In the genomic region with DNA sequence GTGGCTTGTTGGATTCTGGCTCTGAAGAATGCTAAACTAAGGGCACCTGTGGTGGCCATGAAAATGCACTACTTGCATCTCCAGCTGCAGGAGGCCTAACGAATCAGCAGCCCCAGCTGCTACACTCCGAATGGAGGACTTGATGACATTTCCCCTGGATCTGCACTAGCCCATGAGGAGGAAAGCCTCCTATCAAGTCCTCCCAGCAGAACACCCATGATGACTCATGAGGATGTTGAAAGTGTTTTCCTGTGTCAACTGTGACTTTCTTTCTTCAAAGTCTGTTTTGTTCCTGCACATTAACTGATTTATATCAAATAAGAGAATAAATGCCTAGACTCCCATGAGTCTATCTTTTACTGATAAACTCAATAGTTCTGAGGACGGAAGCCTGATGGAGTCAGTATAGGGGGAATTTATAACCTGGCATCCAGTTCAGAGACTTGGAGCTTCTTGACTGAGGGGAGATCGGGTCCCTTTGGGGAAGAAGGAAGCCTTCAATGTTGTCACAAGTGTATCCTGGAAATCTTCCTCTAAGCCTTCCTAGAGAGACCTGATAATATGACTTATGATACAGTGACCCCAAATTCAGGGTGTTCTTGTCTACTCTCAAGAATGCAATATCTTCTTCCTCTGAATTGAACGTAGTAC, we compare ENCODE assay signal across 8 cellular contexts. TPM values are rescaled to one million over a fixed set of nuclear protein-coding genes. Genes with fewer than 3 reads are reported as not detected.
A peak's percentile ranks its signal among the peaks of the same experiment; 100 is the strongest.
DNase-seq lines count a peak whose midpoint lies in the region; ATAC-seq and TF ChIP-seq lines count a peak whose summit lies in the region.
"Not testable (repeated sequence)": the region's sequence is repeated elsewhere in the genome, so short reads cannot be mapped to it uniquely, and the experiment has no call there.

No MANE protein-coding gene starts in this region.

- peak; percentile 80 for ATAC-seq in esophagus mucosa

- H3K9ac ChIP-seq in SK-N-SH = not testable (repeated sequence)

- WGBS in SK-N-SH (ENCODE audit: low lambda C conversion rate) = 95% methylated on average over 3 of the region's 5 CpGs

- POLR2A ChIA-PET in SK-N-SH (lab: Yijun Ruan, JAX) = interaction anchor here (1.8 kb wide), 1 partner anchor 14 kb away, joined by 4 read pairs; a partner anchor contains a TSS

- TF ChIP-seq CTCF in NB4 (IDR thresholded peaks at IDR 0.05; ENCODE audit: low read depth, low read length); SK-N-SH (IDR thresholded peaks at IDR 0.05): not testable (repeated sequence)

- H4K20me1 ChIP-seq in SK-N-SH (ENCODE audit: insufficient read depth) = not testable (repeated sequence)

- H3K27ac ChIP-seq in SK-N-SH (ENCODE audit: low read depth in 2 of 2, low read length in 1 of 2) = peak overlapping the region in 1 of 2 experiments; percentile 46; a peak in 2 of 4 replicates

- TF ChIP-seq POLR2A in NB4 (IDR thresholded peaks at IDR 0.05; ENCODE audit: extremely low read depth, insufficient read length) = not testable (repeated sequence)

- H3K4me2 ChIP-seq in SK-N-SH = peak overlapping the region; percentile 41; the same call in 1 of the 2 replicates

- H3K9me3 ChIP-seq in SK-N-SH = not testable (repeated sequence)

- not testable (repeated sequence) for H3K79me2 ChIP-seq in SK-N-SH (ENCODE audit: insufficient read depth)

- peaks cover 21% of the 10 kb centered on the region for H3F3A ChIP-seq in SK-N-SH (replicated peaks; ENCODE audit: insufficient read depth)

- not testable (repeated sequence) for H3K9me2 ChIP-seq in SK-N-SH

- not testable (repeated sequence) for H2AFZ ChIP-seq in SK-N-SH (ENCODE audit: low read depth)

- H3K4me3 ChIP-seq in NB4 (ENCODE audit: low read depth, low read length); SK-N-SH (ENCODE audit: low read depth in 2 of 2, low read length in 1 of 2): not testable (repeated sequence)

- not testable (repeated sequence) for H3K27me3 ChIP-seq in SK-N-SH (ENCODE audit: insufficient read depth)

- not testable (repeated sequence) for H3K36me3 ChIP-seq in SK-N-SH (replicated peaks in 1 of 2; ENCODE audit: control insufficient read depth in 1 of 2, insufficient read depth in 2 of 2, low read length in 1 of 2)

- DNase-seq in COLO829 (ENCODE audit: low spot score) (peak; percentile 16), HK-2 (ENCODE audit: unreplicated experiment) (peak; percentile 10), NB4 (ENCODE audit: low read depth) (peak; percentile 94), amniotic epithelial cell (ENCODE audit: low read depth) (peak; percentile 86), kidney glomerular epithelial cell (lab: John Stamatoyannopoulos, UW) (peak; percentile 19), stromal cell of bone marrow (ENCODE audit: low read depth) (peak; percentile 61)
- not testable (repeated sequence) for DNase-seq in SK-N-SH

- H3K4me1 ChIP-seq in SK-N-SH (ENCODE audit: control insufficient read depth in 1 of 2, insufficient read depth in 2 of 2, low read depth in 1 of 2, low read length in 1 of 2) = peaks cover 4 to 31% of the 10 kb centered on the region in 2 experiments

- not testable (repeated sequence) for TF ChIP-seq RAD21 in SK-N-SH (IDR thresholded peaks at IDR 0.05; ENCODE audit: low read length)

- TF ChIP-seq EP300 in SK-N-SH (IDR thresholded peaks at IDR 0.05; ENCODE audit: borderline replicate concordance in 1 of 2, low read depth in 1 of 2, low read length in 1 of 2) = not testable (repeated sequence)

- CTCF ChIA-PET in SK-N-SH (lab: Yijun Ruan, JAX) = interaction anchor here (1.4 kb wide), 1 partner anchor 233 kb away, joined by 3 read pairs; no protein-coding TSS in a partner anchor

TF ChIP-seq in SK-N-SH, 30 proteins besides CTCF, POLR2A, EP300 and RAD21:
- TF ChIP-seq FOSL2 (IDR thresholded peaks at IDR 0.05; ENCODE audit: borderline replicate concordance, low read depth) (peak; percentile 62; the same call in 1 of the 2 replicates), TCF12 (IDR thresholded peaks at IDR 0.05) (peak; percentile 5; the same call in 1 of the 2 replicates), JUND (IDR thresholded peaks at IDR 0.05) (peak; percentile 36; the same call in 1 of the 2 replicates)
- TF ChIP-seq, protein P1, sequence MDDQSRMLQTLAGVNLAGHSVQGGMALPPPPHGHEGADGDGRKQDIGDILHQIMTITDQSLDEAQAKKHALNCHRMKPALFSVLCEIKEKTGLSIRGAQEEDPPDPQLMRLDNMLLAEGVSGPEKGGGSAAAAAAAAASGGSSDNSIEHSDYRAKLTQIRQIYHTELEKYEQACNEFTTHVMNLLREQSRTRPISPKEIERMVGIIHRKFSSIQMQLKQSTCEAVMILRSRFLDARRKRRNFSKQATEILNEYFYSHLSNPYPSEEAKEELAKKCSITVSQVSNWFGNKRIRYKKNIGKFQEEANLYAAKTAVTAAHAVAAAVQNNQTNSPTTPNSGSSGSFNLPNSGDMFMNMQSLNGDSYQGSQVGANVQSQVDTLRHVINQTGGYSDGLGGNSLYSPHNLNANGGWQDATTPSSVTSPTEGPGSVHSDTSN (IDR thresholded peaks at IDR 0.05) = peak; percentile 20; the same call in 1 of the 2 replicates
TF ChIP-seq in SK-N-SH: peak in this region for 4; not testable (repeated sequence) for 26.

RNA-seq across cellular contexts. Expression of a gene that starts 14.2 kb away (rescaled TPM):
- 6.4 and 8.7 TPM in 2 replicates for polyA plus RNA-seq in SK-N-SH (2012; rRNA removed)
- 5.4 and 6.7 TPM in 2 replicates for polyA plus RNA-seq in SK-N-SH (2012; cell fraction: cytosol; rRNA removed)
- 13.0 and 19.0 TPM in 2 replicates for polyA plus RNA-seq in SK-N-SH (2012; cell fraction: nucleus; rRNA removed)
- total RNA-seq in esophagus mucosa = 6.7 TPM

RNA-seq across cellular contexts. Expression of a gene that starts 55.1 kb away (rescaled TPM):
- 0.69 and 1.3 TPM in 2 replicates for polyA plus RNA-seq in SK-N-SH (2012; rRNA removed)
- polyA plus RNA-seq in SK-N-SH (2012; cell fraction: cytosol; rRNA removed) = 0.33 and 0.68 TPM in 2 replicates
- 0.51 and 0.93 TPM in 2 replicates for polyA plus RNA-seq in SK-N-SH (2012; cell fraction: nucleus; rRNA removed)
- 3.6 TPM for total RNA-seq in esophagus mucosa
